1 cellular context compared by ENCODE assay signal in the genomic region with DNA sequence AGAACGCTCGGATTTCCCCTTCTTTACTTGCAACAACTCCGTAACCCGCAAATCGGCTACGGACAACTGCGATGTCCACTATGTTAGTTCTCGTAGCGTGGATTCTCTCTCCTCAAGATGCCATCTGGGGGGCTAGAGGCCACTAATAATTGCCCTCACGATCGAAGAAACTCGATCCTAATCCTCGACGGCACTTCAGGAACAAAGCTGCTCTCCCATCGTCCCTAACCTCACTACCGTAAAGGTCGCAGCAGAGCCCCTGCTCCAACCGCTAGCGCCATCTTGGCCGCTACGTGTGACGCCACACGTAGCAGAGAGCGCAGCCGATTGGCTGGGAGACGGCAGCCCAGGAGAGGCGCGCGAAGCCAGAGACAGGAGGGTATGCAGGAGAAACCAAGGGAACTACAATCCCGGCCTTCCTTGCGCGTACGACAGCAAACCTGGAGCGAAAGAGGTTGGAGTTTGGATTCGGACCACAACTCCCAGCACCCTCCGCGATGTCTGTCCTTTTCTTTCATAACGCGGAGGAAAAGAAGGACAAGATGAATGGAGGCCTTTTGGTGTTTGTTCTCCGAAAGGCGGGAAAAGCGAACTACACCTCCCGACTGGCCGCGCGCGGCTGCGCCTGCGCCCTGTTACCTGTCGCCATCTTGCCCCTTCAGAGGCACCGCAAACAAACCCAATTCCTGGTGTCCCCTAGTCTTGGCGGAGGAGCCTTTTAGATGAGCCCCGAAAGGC.
TF ChIP-seq lines count a peak whose summit lies in the region.

A gene with protein sequence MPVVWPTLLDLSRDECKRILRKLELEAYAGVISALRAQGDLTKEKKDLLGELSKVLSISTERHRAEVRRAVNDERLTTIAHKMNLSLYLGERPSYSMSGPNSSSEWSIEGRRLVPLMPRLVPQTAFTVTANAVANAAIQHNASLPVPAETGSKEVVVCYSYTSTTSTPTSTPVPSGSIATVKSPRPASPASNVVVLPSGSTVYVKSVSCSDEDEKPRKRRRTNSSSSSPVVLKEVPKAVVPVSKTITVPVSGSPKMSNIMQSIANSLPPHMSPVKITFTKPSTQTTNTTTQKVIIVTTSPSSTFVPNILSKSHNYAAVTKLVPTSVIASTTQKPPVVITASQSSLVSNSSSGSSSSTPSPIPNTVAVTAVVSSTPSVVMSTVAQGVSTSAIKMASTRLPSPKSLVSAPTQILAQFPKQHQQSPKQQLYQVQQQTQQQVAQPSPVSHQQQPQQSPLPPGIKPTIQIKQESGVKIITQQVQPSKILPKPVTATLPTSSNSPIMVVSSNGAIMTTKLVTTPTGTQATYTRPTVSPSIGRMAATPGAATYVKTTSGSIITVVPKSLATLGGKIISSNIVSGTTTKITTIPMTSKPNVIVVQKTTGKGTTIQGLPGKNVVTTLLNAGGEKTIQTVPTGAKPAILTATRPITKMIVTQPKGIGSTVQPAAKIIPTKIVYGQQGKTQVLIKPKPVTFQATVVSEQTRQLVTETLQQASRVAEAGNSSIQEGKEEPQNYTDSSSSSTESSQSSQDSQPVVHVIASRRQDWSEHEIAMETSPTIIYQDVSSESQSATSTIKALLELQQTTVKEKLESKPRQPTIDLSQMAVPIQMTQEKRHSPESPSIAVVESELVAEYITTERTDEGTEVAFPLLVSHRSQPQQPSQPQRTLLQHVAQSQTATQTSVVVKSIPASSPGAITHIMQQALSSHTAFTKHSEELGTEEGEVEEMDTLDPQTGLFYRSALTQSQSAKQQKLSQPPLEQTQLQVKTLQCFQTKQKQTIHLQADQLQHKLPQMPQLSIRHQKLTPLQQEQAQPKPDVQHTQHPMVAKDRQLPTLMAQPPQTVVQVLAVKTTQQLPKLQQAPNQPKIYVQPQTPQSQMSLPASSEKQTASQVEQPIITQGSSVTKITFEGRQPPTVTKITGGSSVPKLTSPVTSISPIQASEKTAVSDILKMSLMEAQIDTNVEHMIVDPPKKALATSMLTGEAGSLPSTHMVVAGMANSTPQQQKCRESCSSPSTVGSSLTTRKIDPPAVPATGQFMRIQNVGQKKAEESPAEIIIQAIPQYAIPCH (N-terminal part only) (plus strand): TSS at position 635 of the 738 bp plus-strand sequence. CDS start 1,921 bp downstream, outside the sequence.

TF ChIP-seq in K562, 482 proteins besides CTCF, POLR2A, EP300 and RAD21 (continued from another document and continues in another):
- TF ChIP-seq, protein P1, sequence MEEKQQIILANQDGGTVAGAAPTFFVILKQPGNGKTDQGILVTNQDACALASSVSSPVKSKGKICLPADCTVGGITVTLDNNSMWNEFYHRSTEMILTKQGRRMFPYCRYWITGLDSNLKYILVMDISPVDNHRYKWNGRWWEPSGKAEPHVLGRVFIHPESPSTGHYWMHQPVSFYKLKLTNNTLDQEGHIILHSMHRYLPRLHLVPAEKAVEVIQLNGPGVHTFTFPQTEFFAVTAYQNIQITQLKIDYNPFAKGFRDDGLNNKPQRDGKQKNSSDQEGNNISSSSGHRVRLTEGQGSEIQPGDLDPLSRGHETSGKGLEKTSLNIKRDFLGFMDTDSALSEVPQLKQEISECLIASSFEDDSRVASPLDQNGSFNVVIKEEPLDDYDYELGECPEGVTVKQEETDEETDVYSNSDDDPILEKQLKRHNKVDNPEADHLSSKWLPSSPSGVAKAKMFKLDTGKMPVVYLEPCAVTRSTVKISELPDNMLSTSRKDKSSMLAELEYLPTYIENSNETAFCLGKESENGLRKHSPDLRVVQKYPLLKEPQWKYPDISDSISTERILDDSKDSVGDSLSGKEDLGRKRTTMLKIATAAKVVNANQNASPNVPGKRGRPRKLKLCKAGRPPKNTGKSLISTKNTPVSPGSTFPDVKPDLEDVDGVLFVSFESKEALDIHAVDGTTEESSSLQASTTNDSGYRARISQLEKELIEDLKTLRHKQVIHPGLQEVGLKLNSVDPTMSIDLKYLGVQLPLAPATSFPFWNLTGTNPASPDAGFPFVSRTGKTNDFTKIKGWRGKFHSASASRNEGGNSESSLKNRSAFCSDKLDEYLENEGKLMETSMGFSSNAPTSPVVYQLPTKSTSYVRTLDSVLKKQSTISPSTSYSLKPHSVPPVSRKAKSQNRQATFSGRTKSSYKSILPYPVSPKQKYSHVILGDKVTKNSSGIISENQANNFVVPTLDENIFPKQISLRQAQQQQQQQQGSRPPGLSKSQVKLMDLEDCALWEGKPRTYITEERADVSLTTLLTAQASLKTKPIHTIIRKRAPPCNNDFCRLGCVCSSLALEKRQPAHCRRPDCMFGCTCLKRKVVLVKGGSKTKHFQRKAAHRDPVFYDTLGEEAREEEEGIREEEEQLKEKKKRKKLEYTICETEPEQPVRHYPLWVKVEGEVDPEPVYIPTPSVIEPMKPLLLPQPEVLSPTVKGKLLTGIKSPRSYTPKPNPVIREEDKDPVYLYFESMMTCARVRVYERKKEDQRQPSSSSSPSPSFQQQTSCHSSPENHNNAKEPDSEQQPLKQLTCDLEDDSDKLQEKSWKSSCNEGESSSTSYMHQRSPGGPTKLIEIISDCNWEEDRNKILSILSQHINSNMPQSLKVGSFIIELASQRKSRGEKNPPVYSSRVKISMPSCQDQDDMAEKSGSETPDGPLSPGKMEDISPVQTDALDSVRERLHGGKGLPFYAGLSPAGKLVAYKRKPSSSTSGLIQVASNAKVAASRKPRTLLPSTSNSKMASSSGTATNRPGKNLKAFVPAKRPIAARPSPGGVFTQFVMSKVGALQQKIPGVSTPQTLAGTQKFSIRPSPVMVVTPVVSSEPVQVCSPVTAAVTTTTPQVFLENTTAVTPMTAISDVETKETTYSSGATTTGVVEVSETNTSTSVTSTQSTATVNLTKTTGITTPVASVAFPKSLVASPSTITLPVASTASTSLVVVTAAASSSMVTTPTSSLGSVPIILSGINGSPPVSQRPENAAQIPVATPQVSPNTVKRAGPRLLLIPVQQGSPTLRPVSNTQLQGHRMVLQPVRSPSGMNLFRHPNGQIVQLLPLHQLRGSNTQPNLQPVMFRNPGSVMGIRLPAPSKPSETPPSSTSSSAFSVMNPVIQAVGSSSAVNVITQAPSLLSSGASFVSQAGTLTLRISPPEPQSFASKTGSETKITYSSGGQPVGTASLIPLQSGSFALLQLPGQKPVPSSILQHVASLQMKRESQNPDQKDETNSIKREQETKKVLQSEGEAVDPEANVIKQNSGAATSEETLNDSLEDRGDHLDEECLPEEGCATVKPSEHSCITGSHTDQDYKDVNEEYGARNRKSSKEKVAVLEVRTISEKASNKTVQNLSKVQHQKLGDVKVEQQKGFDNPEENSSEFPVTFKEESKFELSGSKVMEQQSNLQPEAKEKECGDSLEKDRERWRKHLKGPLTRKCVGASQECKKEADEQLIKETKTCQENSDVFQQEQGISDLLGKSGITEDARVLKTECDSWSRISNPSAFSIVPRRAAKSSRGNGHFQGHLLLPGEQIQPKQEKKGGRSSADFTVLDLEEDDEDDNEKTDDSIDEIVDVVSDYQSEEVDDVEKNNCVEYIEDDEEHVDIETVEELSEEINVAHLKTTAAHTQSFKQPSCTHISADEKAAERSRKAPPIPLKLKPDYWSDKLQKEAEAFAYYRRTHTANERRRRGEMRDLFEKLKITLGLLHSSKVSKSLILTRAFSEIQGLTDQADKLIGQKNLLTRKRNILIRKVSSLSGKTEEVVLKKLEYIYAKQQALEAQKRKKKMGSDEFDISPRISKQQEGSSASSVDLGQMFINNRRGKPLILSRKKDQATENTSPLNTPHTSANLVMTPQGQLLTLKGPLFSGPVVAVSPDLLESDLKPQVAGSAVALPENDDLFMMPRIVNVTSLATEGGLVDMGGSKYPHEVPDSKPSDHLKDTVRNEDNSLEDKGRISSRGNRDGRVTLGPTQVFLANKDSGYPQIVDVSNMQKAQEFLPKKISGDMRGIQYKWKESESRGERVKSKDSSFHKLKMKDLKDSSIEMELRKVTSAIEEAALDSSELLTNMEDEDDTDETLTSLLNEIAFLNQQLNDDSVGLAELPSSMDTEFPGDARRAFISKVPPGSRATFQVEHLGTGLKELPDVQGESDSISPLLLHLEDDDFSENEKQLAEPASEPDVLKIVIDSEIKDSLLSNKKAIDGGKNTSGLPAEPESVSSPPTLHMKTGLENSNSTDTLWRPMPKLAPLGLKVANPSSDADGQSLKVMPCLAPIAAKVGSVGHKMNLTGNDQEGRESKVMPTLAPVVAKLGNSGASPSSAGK (IDR thresholded peaks at IDR 0.05): peak; percentile 69
- TF ChIP-seq ZNF445 (CRISPR knock-in tag; IDR thresholded peaks at IDR 0.05; ENCODE audit: low read depth) (no peak), ZNF23 (CRISPR knock-in tag; IDR thresholded peaks at IDR 0.05) (no peak), POU5F1 (IDR thresholded peaks at IDR 0.05; ENCODE audit: borderline replicate concordance, low read depth, low read length, partially characterized antibody) (no peak), TSC22D4 (tag; IDR thresholded peaks at IDR 0.05) (no peak), RCOR1 (IDR thresholded peaks at IDR 0.05; ENCODE audit: borderline replicate concordance in 1 of 2, low read depth in 2 of 2, low read length in 2 of 2) (no peak), TFAM (CRISPR knock-in tag; conservative IDR thresholded peaks at IDR 0.05) (no peak), GABPB2 (CRISPR knock-in tag; conservative IDR thresholded peaks at IDR 0.05) (no peak), GATA2 (CRISPR knock-in tag; IDR thresholded peaks at IDR 0.05) (no peak), MAFG (tag; conservative IDR thresholded peaks at IDR 0.05) (no peak), TAF1 (IDR thresholded peaks at IDR 0.05; ENCODE audit: control insufficient read depth, extremely low read depth, insufficient read depth, low read length, severe bottlenecking) (peak; percentile 100), MCM2 (IDR thresholded peaks at IDR 0.05; ENCODE audit: low read depth) (no peak), PTRF (tag; IDR thresholded peaks at IDR 0.05) (no peak), ARNT (IDR thresholded peaks at IDR 0.05) (peak in 1 of 2 experiments; percentile 10; a peak in 1 of 4 replicates), NCOA6 (IDR thresholded peaks at IDR 0.05) (0 out of 2 replicates have a peak, but pooled peaks have one; percentile 53)
- TF ChIP-seq, protein P2, sequence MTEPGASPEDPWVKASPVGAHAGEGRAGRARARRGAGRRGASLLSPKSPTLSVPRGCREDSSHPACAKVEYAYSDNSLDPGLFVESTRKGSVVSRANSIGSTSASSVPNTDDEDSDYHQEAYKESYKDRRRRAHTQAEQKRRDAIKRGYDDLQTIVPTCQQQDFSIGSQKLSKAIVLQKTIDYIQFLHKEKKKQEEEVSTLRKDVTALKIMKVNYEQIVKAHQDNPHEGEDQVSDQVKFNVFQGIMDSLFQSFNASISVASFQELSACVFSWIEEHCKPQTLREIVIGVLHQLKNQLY (CRISPR knock-in tag; conservative IDR thresholded peaks at IDR 0.05): peak in 1 of 2 experiments; percentile 73; a peak in 1 of 4 replicates
- TF ChIP-seq, protein P3, sequence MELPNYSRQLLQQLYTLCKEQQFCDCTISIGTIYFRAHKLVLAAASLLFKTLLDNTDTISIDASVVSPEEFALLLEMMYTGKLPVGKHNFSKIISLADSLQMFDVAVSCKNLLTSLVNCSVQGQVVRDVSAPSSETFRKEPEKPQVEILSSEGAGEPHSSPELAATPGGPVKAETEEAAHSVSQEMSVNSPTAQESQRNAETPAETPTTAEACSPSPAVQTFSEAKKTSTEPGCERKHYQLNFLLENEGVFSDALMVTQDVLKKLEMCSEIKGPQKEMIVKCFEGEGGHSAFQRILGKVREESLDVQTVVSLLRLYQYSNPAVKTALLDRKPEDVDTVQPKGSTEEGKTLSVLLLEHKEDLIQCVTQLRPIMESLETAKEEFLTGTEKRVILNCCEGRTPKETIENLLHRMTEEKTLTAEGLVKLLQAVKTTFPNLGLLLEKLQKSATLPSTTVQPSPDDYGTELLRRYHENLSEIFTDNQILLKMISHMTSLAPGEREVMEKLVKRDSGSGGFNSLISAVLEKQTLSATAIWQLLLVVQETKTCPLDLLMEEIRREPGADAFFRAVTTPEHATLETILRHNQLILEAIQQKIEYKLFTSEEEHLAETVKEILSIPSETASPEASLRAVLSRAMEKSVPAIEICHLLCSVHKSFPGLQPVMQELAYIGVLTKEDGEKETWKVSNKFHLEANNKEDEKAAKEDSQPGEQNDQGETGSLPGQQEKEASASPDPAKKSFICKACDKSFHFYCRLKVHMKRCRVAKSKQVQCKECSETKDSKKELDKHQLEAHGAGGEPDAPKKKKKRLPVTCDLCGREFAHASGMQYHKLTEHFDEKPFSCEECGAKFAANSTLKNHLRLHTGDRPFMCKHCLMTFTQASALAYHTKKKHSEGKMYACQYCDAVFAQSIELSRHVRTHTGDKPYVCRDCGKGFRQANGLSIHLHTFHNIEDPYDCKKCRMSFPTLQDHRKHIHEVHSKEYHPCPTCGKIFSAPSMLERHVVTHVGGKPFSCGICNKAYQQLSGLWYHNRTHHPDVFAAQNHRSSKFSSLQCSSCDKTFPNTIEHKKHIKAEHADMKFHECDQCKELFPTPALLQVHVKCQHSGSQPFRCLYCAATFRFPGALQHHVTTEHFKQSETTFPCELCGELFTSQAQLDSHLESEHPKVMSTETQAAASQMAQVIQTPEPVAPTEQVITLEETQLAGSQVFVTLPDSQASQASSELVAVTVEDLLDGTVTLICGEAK (IDR thresholded peaks at IDR 0.05): no peak
- TF ChIP-seq, protein P3 (CRISPR knock-in tag; IDR thresholded peaks at IDR 0.05): no peak
